19 cellular contexts compared by ENCODE assay signal in genomic region chrX:1423215-1423614, GRCh38. TPM values are rescaled to one million over a fixed set of nuclear protein-coding genes. Genes with fewer than 3 reads are reported as not detected.
A peak's percentile ranks its signal among the peaks of the same experiment; 100 is the strongest.
DNase-seq lines count a peak whose midpoint lies in the region; ATAC-seq, FAIRE-seq and TF ChIP-seq lines count a peak whose summit lies in the region.
"Had no signal": no experiment of that assay in that cellular context is flagged by ENCODE, and none has a peak within 500 bp of the region (broad histone marks: within the 10 kb centered on the region; RNA-seq: fewer than 3 reads in every experiment).

No MANE protein-coding gene starts in this region.

- peaks cover 76% of the 10 kb centered on the region for H3K36me3 Mint-ChIP-seq in activated naive CD8-positive, alpha-beta T cell treated with anti-CD3 and anti-CD28 coated beads, Interleukin-2, amount 10 ng/mL, durations not matched to agents 7 days and 5 days
- peaks cover 62% of the 10 kb centered on the region for H3K36me3 Mint-ChIP-seq in activated naive CD8-positive, alpha-beta T cell treated with anti-CD3 and anti-CD28 coated beads, Interleukin-2, amount 50 U/mL, for 24 hours (ENCODE audit: low read depth)

- peak; percentile 2 for DNase-seq in activated naive CD8-positive, alpha-beta T cell treated with anti-CD3 and anti-CD28 coated beads, Interleukin-2, amount 10 ng/mL, durations not matched to agents 7 days and 5 days
- DNase-seq in activated naive CD8-positive, alpha-beta T cell treated with anti-CD3 and anti-CD28 coated beads, Interleukin-2, amount 50 U/mL, for 24 hours = no peak
- DNase-seq in WERI-Rb-1 (peak; percentile 3), posterior vena cava (ENCODE audit: low spot score) (peak; percentile 59), anterior cingulate cortex (lab: John Stamatoyannopoulos, UW) (no peak), OCI-M2 (lab: John Stamatoyannopoulos, UW; ENCODE audit: unreplicated experiment) (no peak), urothelium cell line (ENCODE audit: low spot score) (no peak)
- DNase-seq: Caco-2, GOT3, MM.1S, NCI-H1092, NCI-H146, NCI-H2029 treated with DMSO at 0.1 percent for 48 hours, NCI-H2171, NCI-H526 treated with DMSO at 0.1 percent for 48 hours, SHP77 treated with DMSO at 0.1 percent for 48 hours had no signal

- H3K27ac Mint-ChIP-seq in activated naive CD8-positive, alpha-beta T cell treated with anti-CD3 and anti-CD28 coated beads, Interleukin-2, amount 10 ng/mL, durations not matched to agents 7 days and 5 days = no peak overlapping the region
- H3K27ac Mint-ChIP-seq in activated naive CD8-positive, alpha-beta T cell treated with anti-CD3 and anti-CD28 coated beads, Interleukin-2, amount 50 U/mL, for 24 hours = no peak overlapping the region
- H3K27ac Mint-ChIP-seq: CD4-positive, alpha-beta T cell had no signal

- FAIRE-seq in urothelium cell line (lab: Jason Lieb, UNC) = no peak
- FAIRE-seq: A549, RCC 7860 had no signal

- H3K27me3 Mint-ChIP-seq in activated naive CD8-positive, alpha-beta T cell treated with anti-CD3 and anti-CD28 coated beads, Interleukin-2, amount 10 ng/mL, durations not matched to agents 7 days and 5 days = no peaks in the 10 kb centered on the region
- H3K27me3 Mint-ChIP-seq in activated naive CD8-positive, alpha-beta T cell treated with anti-CD3 and anti-CD28 coated beads, Interleukin-2, amount 50 U/mL, for 24 hours = no peaks in the 10 kb centered on the region
- H3K27me3 Mint-ChIP-seq: CD4-positive, alpha-beta T cell had no signal

- peaks cover 27% of the 10 kb centered on the region for H3K9me3 Mint-ChIP-seq in activated naive CD8-positive, alpha-beta T cell treated with anti-CD3 and anti-CD28 coated beads, Interleukin-2, amount 10 ng/mL, durations not matched to agents 7 days and 5 days
- peaks cover 13% of the 10 kb centered on the region for H3K9me3 Mint-ChIP-seq in activated naive CD8-positive, alpha-beta T cell treated with anti-CD3 and anti-CD28 coated beads, Interleukin-2, amount 50 U/mL, for 24 hours

- H3K4me3 Mint-ChIP-seq in activated naive CD8-positive, alpha-beta T cell treated with anti-CD3 and anti-CD28 coated beads, Interleukin-2, amount 10 ng/mL, durations not matched to agents 7 days and 5 days = no peak overlapping the region
- H3K4me3 Mint-ChIP-seq in activated naive CD8-positive, alpha-beta T cell treated with anti-CD3 and anti-CD28 coated beads, Interleukin-2, amount 50 U/mL, for 24 hours = no peak overlapping the region
- H3K4me3 Mint-ChIP-seq: CD4-positive, alpha-beta T cell had no signal

- H3K36me3 ChIP-seq in WERI-Rb-1 = peaks cover 56% of the 10 kb centered on the region

- intact Hi-C loops in posterior vena cava (cut with DNase I) = no loop called here

- H3K27ac ChIP-seq in WERI-Rb-1 = no peak overlapping the region
- H3K27ac ChIP-seq: A549 had no signal

- no peak for TF ChIP-seq CTCF in WERI-Rb-1 (IDR thresholded peaks at IDR 0.05; ENCODE audit: low read depth, low read length)

- H3K4me3 ChIP-seq in WERI-Rb-1 (ENCODE audit: low read depth, low read length) = no peak overlapping the region
- H3K4me3 ChIP-seq: A549 had no signal

- no peaks in the 10 kb centered on the region for H3K27me3 ChIP-seq in WERI-Rb-1 (ENCODE audit: insufficient read depth, low read depth, severe bottlenecking)

- no peak for ATAC-seq in activated naive CD8-positive, alpha-beta T cell treated with anti-CD3 and anti-CD28 coated beads, Interleukin-2, amount 10 ng/mL, durations not matched to agents 7 days and 5 days (ENCODE audit: low read depth)
- ATAC-seq in activated naive CD8-positive, alpha-beta T cell treated with anti-CD3 and anti-CD28 coated beads, Interleukin-2, amount 50 U/mL, for 24 hours = no peak
- ATAC-seq: A549 had no signal

- POLR2A ChIA-PET in activated naive CD8-positive, alpha-beta T cell treated with anti-CD3 and anti-CD28 coated beads, Interleukin-2, amount 10 ng/mL, durations not matched to agents 7 days and 5 days (lab: Charles Lee) = no interaction called here

- H3K4me1 Mint-ChIP-seq in activated naive CD8-positive, alpha-beta T cell treated with anti-CD3 and anti-CD28 coated beads, Interleukin-2, amount 10 ng/mL, durations not matched to agents 7 days and 5 days = peaks cover 6% of the 10 kb centered on the region
- no peaks in the 10 kb centered on the region for H3K4me1 Mint-ChIP-seq in activated naive CD8-positive, alpha-beta T cell treated with anti-CD3 and anti-CD28 coated beads, Interleukin-2, amount 50 U/mL, for 24 hours

- peaks cover 8% of the 10 kb centered on the region for H3K9me3 ChIP-seq in WERI-Rb-1 (ENCODE audit: severe bottlenecking)

RNA-seq across cellular contexts. Expression of gene ASMTL, which starts 29.5 kb away (rescaled TPM):
- total RNA-seq in activated naive CD8-positive, alpha-beta T cell treated with anti-CD3 and anti-CD28 coated beads, Interleukin-2, amount 10 ng/mL, durations not matched to agents 7 days and 5 days = 10 to 100 TPM; 39.4 to 42.2 TPM
- 10 to 100 TPM; 28.2 to 29.7 TPM for total RNA-seq in posterior vena cava

RNA-seq across cellular contexts. Expression of gene SLC25A6, which starts 31.3 kb away (rescaled TPM):
- 100 to 1,000 TPM; 235 to 241 TPM for total RNA-seq in activated naive CD8-positive, alpha-beta T cell treated with anti-CD3 and anti-CD28 coated beads, Interleukin-2, amount 10 ng/mL, durations not matched to agents 7 days and 5 days
- total RNA-seq in posterior vena cava = 100 to 1,000 TPM; 204 to 218 TPM

Comparison
In these comparisons a context has a peak if more than half of its experiments do, and no peak if none do; other contexts are left out.
1. DNase-seq: peak in activated naive CD8-positive, alpha-beta T cell treated with anti-CD3 and anti-CD28 coated beads, Interleukin-2, amount 10 ng/mL, durations not matched to agents 7 days and 5 days (single experiment), WERI-Rb-1 (single experiment) and posterior vena cava (single experiment); none in activated naive CD8-positive, alpha-beta T cell treated with anti-CD3 and anti-CD28 coated beads, Interleukin-2, amount 50 U/mL, for 24 hours (single experiment), anterior cingulate cortex (0 of 58), OCI-M2 (single experiment) and urothelium cell line (single experiment).